ENCODE assay signal across 35 cellular contexts in genomic region chr2:1453561-1453960, GRCh38. TPM values are rescaled to one million over a fixed set of nuclear protein-coding genes. Genes with fewer than 3 reads are reported as not detected.
"Had no signal": no experiment of that assay in that cellular context is flagged by ENCODE, and none has a peak within 500 bp of the region (broad histone marks: within the 10 kb centered on the region; RNA-seq: fewer than 3 reads in every experiment).

No MANE protein-coding gene starts in this region.

- H3K9me3 ChIP-seq: ascending aorta had no signal

- H3K27me3 Mint-ChIP-seq: activated CD8-positive, alpha-beta memory T cell treated with anti-CD3 and anti-CD28 coated beads, Interleukin-2, amount 10 ng/mL, durations not matched to agents 7 days and 5 days; activated naive CD4-positive, alpha-beta T cell treated with anti-CD3 and anti-CD28 coated beads, Interleukin-2, amount 50 U/mL, for 24 hours had no signal

- H3K36me3 Mint-ChIP-seq: activated CD8-positive, alpha-beta memory T cell treated with anti-CD3 and anti-CD28 coated beads, Interleukin-2, amount 10 ng/mL, durations not matched to agents 7 days and 5 days; activated naive CD4-positive, alpha-beta T cell treated with anti-CD3 and anti-CD28 coated beads, Interleukin-2, amount 10 ng/mL, durations not matched to agents 7 days and 5 days; activated naive CD4-positive, alpha-beta T cell treated with anti-CD3 and anti-CD28 coated beads, Interleukin-2, amount 50 U/mL, for 24 hours; activated naive CD8-positive, alpha-beta T cell; activated naive CD8-positive, alpha-beta T cell treated with anti-CD3 and anti-CD28 coated beads, Interleukin-2, amount 10 ng/mL, durations not matched to agents 7 days and 5 days; brain; T-cell had no signal

- H3K4me3 Mint-ChIP-seq: activated B cell treated with CpG ODN at 0.5 μM for 24 hours; activated CD4-positive, alpha-beta memory T cell treated with anti-CD3 and anti-CD28 coated beads, Interleukin-2, amount 10 ng/mL, durations not matched to agents 7 days and 5 days; activated CD4-positive, alpha-beta T cell treated with anti-CD3 and anti-CD28 coated beads for 36 hours; activated CD4-positive, alpha-beta T cell treated with anti-CD3 and anti-CD28 coated beads, Interleukin-2, amount 10 ng/mL, durations not matched to agents 7 days and 5 days; activated CD8-positive, alpha-beta memory T cell treated with anti-CD3 and anti-CD28 coated beads, Interleukin-2, amount 10 ng/mL, durations not matched to agents 7 days and 5 days; activated naive CD4-positive, alpha-beta T cell treated with anti-CD3 and anti-CD28 coated beads, Interleukin-2, amount 10 ng/mL, durations not matched to agents 7 days and 5 days; activated naive CD4-positive, alpha-beta T cell treated with anti-CD3 and anti-CD28 coated beads, Interleukin-2, amount 50 U/mL, for 24 hours; activated naive CD8-positive, alpha-beta T cell; activated naive CD8-positive, alpha-beta T cell treated with anti-CD3 and anti-CD28 coated beads, Interleukin-2, amount 10 ng/mL, durations not matched to agents 7 days and 5 days; activated naive CD8-positive, alpha-beta T cell treated with anti-CD3 and anti-CD28 coated beads, Interleukin-2, amount 50 U/mL, for 24 hours; activated T-cell treated with anti-CD3 and anti-CD28 coated beads, Interleukin-2, amount 50 U/mL, for 24 hours; brain; T-cell; T-helper 2 cell treated with Interferon-gamma antibody and Interleukin-4, amounts not matched to agents 5 μg/mL and 100 μg/mL, for 36 hours had no signal

- H3K27me3 ChIP-seq: ascending aorta had no signal

- H3K4me1 Mint-ChIP-seq: activated B cell treated with CpG ODN at 0.5 μM for 24 hours; activated CD4-positive, alpha-beta memory T cell treated with anti-CD3 and anti-CD28 coated beads, Interleukin-2, amount 10 ng/mL, durations not matched to agents 7 days and 5 days; activated CD4-positive, alpha-beta T cell treated with anti-CD3 and anti-CD28 coated beads for 36 hours; activated CD4-positive, alpha-beta T cell treated with anti-CD3 and anti-CD28 coated beads, Interleukin-2, amount 10 ng/mL, durations not matched to agents 7 days and 5 days; activated CD8-positive, alpha-beta memory T cell treated with anti-CD3 and anti-CD28 coated beads, Interleukin-2, amount 10 ng/mL, durations not matched to agents 7 days and 5 days; activated naive CD4-positive, alpha-beta T cell treated with anti-CD3 and anti-CD28 coated beads, Interleukin-2, amount 10 ng/mL, durations not matched to agents 7 days and 5 days; activated naive CD4-positive, alpha-beta T cell treated with anti-CD3 and anti-CD28 coated beads, Interleukin-2, amount 50 U/mL, for 24 hours; activated naive CD8-positive, alpha-beta T cell treated with anti-CD3 and anti-CD28 coated beads, Interleukin-2, amount 10 ng/mL, durations not matched to agents 7 days and 5 days; activated naive CD8-positive, alpha-beta T cell treated with anti-CD3 and anti-CD28 coated beads, Interleukin-2, amount 50 U/mL, for 24 hours; T-cell had no signal

- H3K4me3 ChIP-seq: ascending aorta, cardiac muscle cell had no signal

- H3K4me1 ChIP-seq: ascending aorta had no signal

- H3K36me3 ChIP-seq: ascending aorta, cardiac muscle cell had no signal

- H3K27ac ChIP-seq: ascending aorta, cardiac muscle cell, VCaP had no signal

- H3K9me3 Mint-ChIP-seq: activated B cell treated with CpG ODN at 0.5 μM for 24 hours; activated naive CD4-positive, alpha-beta T cell treated with anti-CD3 and anti-CD28 coated beads, Interleukin-2, amount 50 U/mL, for 24 hours; activated naive CD8-positive, alpha-beta T cell treated with anti-CD3 and anti-CD28 coated beads, Interleukin-2, amount 50 U/mL, for 24 hours; activated T-cell treated with anti-CD3 and anti-CD28 coated beads, Interleukin-2, amount 50 U/mL, for 24 hours; activated T-helper 2 cell treated with anti-CD3 and anti-CD28 coated beads, Interferon-gamma antibody, Interleukin-2, Interleukin-4, amounts not matched to agents 10 μg/mL and 5 μg/mL and 100 μg/mL, durations not matched to agents 14 hours and 24 hours and 36 hours; T-cell; T-helper 2 cell treated with Interferon-gamma antibody and Interleukin-4, amounts not matched to agents 5 μg/mL and 100 μg/mL, for 36 hours had no signal

- H3K27ac Mint-ChIP-seq: activated B cell treated with CpG ODN at 0.5 μM for 24 hours; activated CD4-positive, alpha-beta memory T cell treated with anti-CD3 and anti-CD28 coated beads, Interleukin-2, amount 10 ng/mL, durations not matched to agents 7 days and 5 days; activated CD4-positive, alpha-beta T cell treated with anti-CD3 and anti-CD28 coated beads for 36 hours; activated CD4-positive, alpha-beta T cell treated with anti-CD3 and anti-CD28 coated beads, Interleukin-2, amount 10 ng/mL, durations not matched to agents 7 days and 5 days; activated CD8-positive, alpha-beta memory T cell treated with anti-CD3 and anti-CD28 coated beads, Interleukin-2, amount 10 ng/mL, durations not matched to agents 7 days and 5 days; activated naive CD4-positive, alpha-beta T cell treated with anti-CD3 and anti-CD28 coated beads, Interleukin-2, amount 10 ng/mL, durations not matched to agents 7 days and 5 days; activated naive CD4-positive, alpha-beta T cell treated with anti-CD3 and anti-CD28 coated beads, Interleukin-2, amount 50 U/mL, for 24 hours; activated naive CD8-positive, alpha-beta T cell; activated naive CD8-positive, alpha-beta T cell treated with anti-CD3 and anti-CD28 coated beads, Interleukin-2, amount 10 ng/mL, durations not matched to agents 7 days and 5 days; activated naive CD8-positive, alpha-beta T cell treated with anti-CD3 and anti-CD28 coated beads, Interleukin-2, amount 50 U/mL, for 24 hours; activated T-cell treated with anti-CD3 and anti-CD28 coated beads, Interleukin-2, amount 50 U/mL, for 24 hours; activated T-helper 2 cell treated with anti-CD3 and anti-CD28 coated beads, Interferon-gamma antibody, Interleukin-2, Interleukin-4, amounts not matched to agents 10 μg/mL and 5 μg/mL and 100 μg/mL, durations not matched to agents 14 hours and 24 hours and 36 hours; T-cell; T-helper 2 cell treated with Interferon-gamma antibody and Interleukin-4, amounts not matched to agents 5 μg/mL and 100 μg/mL, for 36 hours had no signal

- DNase-seq: activated B cell treated with CpG ODN at 0.5 μM for 24 hours; activated CD4-positive, alpha-beta memory T cell treated with anti-CD3 and anti-CD28 coated beads, Interleukin-2, amount 10 ng/mL, durations not matched to agents 7 days and 5 days; activated CD4-positive, alpha-beta T cell treated with anti-CD3 and anti-CD28 coated beads for 1 hour; activated CD4-positive, alpha-beta T cell treated with anti-CD3 and anti-CD28 coated beads for 36 hours; activated CD4-positive, alpha-beta T cell treated with anti-CD3 and anti-CD28 coated beads for 48 hours; activated CD4-positive, alpha-beta T cell treated with anti-CD3 and anti-CD28 coated beads, Interleukin-2, amount 10 ng/mL, durations not matched to agents 7 days and 5 days; activated CD4-positive, alpha-beta T cell treated with anti-CD3 and anti-CD28 coated beads, Interleukin-2, amount 50 U/mL, for 48 hours; activated CD8-positive, alpha-beta memory T cell treated with anti-CD3 and anti-CD28 coated beads for 24 hours; activated CD8-positive, alpha-beta memory T cell treated with anti-CD3 and anti-CD28 coated beads, Interleukin-2, amount 10 ng/mL, durations not matched to agents 7 days and 5 days; activated CD8-positive, alpha-beta memory T cell treated with anti-CD3 and anti-CD28 coated beads, Interleukin-2, amount 50 U/mL, for 48 hours; activated effector memory CD4-positive, alpha-beta T cell treated with Interleukin-2 at 50 U/mL for 16 hours; activated gamma-delta T cell; activated naive CD4-positive, alpha-beta T cell treated with anti-CD3 and anti-CD28 coated beads, Interleukin-2, amount 10 ng/mL, durations not matched to agents 7 days and 5 days; activated naive CD4-positive, alpha-beta T cell treated with Interleukin-2 at 50 U/mL for 16 hours; activated naive CD8-positive, alpha-beta T cell treated with anti-CD3 and anti-CD28 coated beads, Interleukin-2, amount 10 ng/mL, durations not matched to agents 7 days and 5 days; activated naive CD8-positive, alpha-beta T cell treated with anti-CD3 and anti-CD28 coated beads, Interleukin-2, amount 50 U/mL, for 24 hours; activated T-cell treated with anti-CD3 and anti-CD28 coated beads, Interleukin-2, amount 50 U/mL, for 24 hours; activated T-cell treated with anti-CD3 and anti-CD28 coated beads, Interleukin-2, amount 50 U/mL, for 48 hours; amygdala; anterior cingulate cortex; central memory CD4-positive, alpha-beta T cell; T-cell; T-helper 2 cell; T-helper 9 cell had no signal

- ATAC-seq: activated CD4-positive, alpha-beta T cell treated with anti-CD3 and anti-CD28 coated beads for 36 hours; activated CD4-positive, CD25-positive, alpha-beta regulatory T cell treated with anti-CD3 and anti-CD28 coated beads, Interleukin-2, amount 50 U/mL, for 24 hours; activated CD8-positive, alpha-beta memory T cell treated with anti-CD3 and anti-CD28 coated beads, Interleukin-2, amount 10 ng/mL, durations not matched to agents 7 days and 5 days; activated naive CD8-positive, alpha-beta T cell treated with anti-CD3 and anti-CD28 coated beads, Interleukin-2, amount 50 U/mL, for 24 hours; T-cell had no signal

RNA-seq across cellular contexts. Expression of gene TPO, which starts 40.3 kb away (rescaled TPM):
- total RNA-seq: activated B cell treated with CpG ODN at 0.5 μM for 24 hours; activated CD4-positive, alpha-beta T cell treated with anti-CD3 and anti-CD28 coated beads for 36 hours; activated naive CD8-positive, alpha-beta T cell treated with anti-CD3 and anti-CD28 coated beads, Interleukin-2, amount 10 ng/mL, durations not matched to agents 7 days and 5 days; activated T-helper 2 cell treated with anti-CD3 and anti-CD28 coated beads, Interferon-gamma antibody, Interleukin-2, Interleukin-4, amounts not matched to agents 10 μg/mL and 5 μg/mL and 100 μg/mL, durations not matched to agents 14 hours and 24 hours and 36 hours; bronchial epithelial cell; T-helper 1 cell treated with Interleukin-12 subunit alpha and Interleukin-12 subunit beta and Interleukin-4 antibody, amounts not matched to agents 30 ng/mL and 1 ng/mL, for 36 hours had no signal
